8 cellular contexts compared by ENCODE assay signal in genomic region chrX:148501121-148502066, GRCh38. TPM values are rescaled to one million over a fixed set of nuclear protein-coding genes. Genes with fewer than 3 reads are reported as not detected.
DNase-seq lines count a peak whose midpoint lies in the region; TF ChIP-seq lines count a peak whose summit lies in the region.

No MANE protein-coding gene starts in this region.

- no peak overlapping the region for H3K9ac ChIP-seq in parathyroid adenoma

- peak overlapping the region; percentile 68 for H2AFZ ChIP-seq in parathyroid adenoma

- no peak overlapping the region for H3K27ac ChIP-seq in esophagus squamous epithelium
- H3K27ac ChIP-seq in parathyroid adenoma, result no peak overlapping the region

- intact Hi-C loops in esophagus squamous epithelium (cut with DNase I), result no loop called here

- H3K79me2 ChIP-seq in parathyroid adenoma, result no peaks in the 10 kb centered on the region

- WGBS in esophagus squamous epithelium, 2 donors, result 8 to 55% methylated on average over 7 to 25 of the region's 60 CpGs

- H3K9me3 ChIP-seq in BE2C (no peaks in the 10 kb centered on the region), esophagus squamous epithelium (no peaks in the 10 kb centered on the region), parathyroid adenoma (ENCODE audit: control insufficient read depth, low read length) (no peaks in the 10 kb centered on the region)

- H3K27me3 ChIP-seq in BE2C (peaks cover 14% of the 10 kb centered on the region), H7 (ENCODE audit: control insufficient read depth, insufficient read depth, low read length) (peaks cover 28% of the 10 kb centered on the region), esophagus squamous epithelium (peaks cover 0 to 54% (median 6%) of the 10 kb centered on the region in 4 donors), parathyroid adenoma (ENCODE audit: control insufficient read depth, insufficient read depth, low read length) (no peaks in the 10 kb centered on the region)

- H3K36me3 ChIP-seq in BE2C, result no peaks in the 10 kb centered on the region
- no peaks in the 10 kb centered on the region for H3K36me3 ChIP-seq in H7 (replicated peaks; ENCODE audit: control insufficient read depth, insufficient read depth, low read length)
- no peaks in the 10 kb centered on the region for H3K36me3 ChIP-seq in esophagus squamous epithelium
- H3K36me3 ChIP-seq in parathyroid adenoma (ENCODE audit: control insufficient read depth, insufficient read depth, low read length), result no peaks in the 10 kb centered on the region

- H3K4me3 ChIP-seq in BE2C (ENCODE audit: low read depth, low read length), result peak overlapping the region; percentile 14; the same call in 1 of the 2 replicates
- peak overlapping the region; percentile 65 for H3K4me3 ChIP-seq in H7 (ENCODE audit: insufficient read depth, low read depth, low read length)
- H3K4me3 ChIP-seq in esophagus squamous epithelium, result peak overlapping the region; percentile 11 to 63 (median 32)
- H3K4me3 ChIP-seq in parathyroid adenoma (ENCODE audit: low read depth, low read length), result peak overlapping the region; percentile 42

- H3K4me1 ChIP-seq in BE2C, result no peaks in the 10 kb centered on the region
- peaks cover 0 to 12% (median 3%) of the 10 kb centered on the region in 3 donors for H3K4me1 ChIP-seq in esophagus squamous epithelium
- no peaks in the 10 kb centered on the region for H3K4me1 ChIP-seq in parathyroid adenoma

- H3K4me2 ChIP-seq in parathyroid adenoma (ENCODE audit: low read length), result peak overlapping the region; percentile 59

- TF ChIP-seq CTCF in BE2C (IDR thresholded peaks at IDR 0.05; ENCODE audit: low read depth, low read length) (no peak), esophagus squamous epithelium (IDR thresholded peaks at IDR 0.05) (no peak), parathyroid adenoma (IDR thresholded peaks at IDR 0.05) (no peak)

- DNase-seq in BE2C (no peak), H7 (peak; percentile 70), esophagus squamous epithelium (lab: John Stamatoyannopoulos, UW) (no peak), NCI-H1092 treated with DMSO at 0.1 percent for 48 hours (lab: John Stamatoyannopoulos, UW) (no peak), RKO (ENCODE audit: low spot score) (no peak), DMS53 (lab: John Stamatoyannopoulos, UW) (no peak)
- peak; percentile 30 for DNase-seq in activated CD4-positive, CD25-positive, alpha-beta regulatory T cell treated with anti-CD3 and anti-CD28 coated beads, Interleukin-2, amount 50 U/mL, for 72 hours

- TF ChIP-seq POLR2A in esophagus squamous epithelium (IDR thresholded peaks at IDR 0.05), result no peak

RNA-seq across cellular contexts. Expression of gene AFF2, which starts 1.0 kb away (rescaled TPM):
- polyA plus RNA-seq in BE2C (2012; ENCODE audit: insufficient read depth, insufficient read length, low read depth), result not detected
- 14.6 TPM in 2 replicates for total RNA-seq in H7 (2014; rRNA removed; shearing (Covaris generic))
- 1 to 10 TPM in 2 of 4 donors, under 1 TPM in 2; 0.09 to 2.5 (median 0.65) TPM for total RNA-seq in esophagus squamous epithelium

Comparison
In these comparisons a context has a peak if more than half of its experiments do, and no peak if none do; other contexts are left out.
1. DNase-seq: peak in H7 (single experiment) and activated CD4-positive, CD25-positive, alpha-beta regulatory T cell treated with anti-CD3 and anti-CD28 coated beads, Interleukin-2, amount 50 U/mL, for 72 hours (single experiment); none in BE2C (single experiment), esophagus squamous epithelium (single experiment), NCI-H1092 treated with DMSO at 0.1 percent for 48 hours (single experiment), RKO (single experiment) and DMS53 (single experiment).
2. H3K4me3 ChIP-seq: peak in every context shown above with its lines; median percentile 65 in H7; 42 in parathyroid adenoma; 32 in esophagus squamous epithelium; 14 in BE2C.